ENCODE assay signal across 17 cellular contexts in the genomic region with DNA sequence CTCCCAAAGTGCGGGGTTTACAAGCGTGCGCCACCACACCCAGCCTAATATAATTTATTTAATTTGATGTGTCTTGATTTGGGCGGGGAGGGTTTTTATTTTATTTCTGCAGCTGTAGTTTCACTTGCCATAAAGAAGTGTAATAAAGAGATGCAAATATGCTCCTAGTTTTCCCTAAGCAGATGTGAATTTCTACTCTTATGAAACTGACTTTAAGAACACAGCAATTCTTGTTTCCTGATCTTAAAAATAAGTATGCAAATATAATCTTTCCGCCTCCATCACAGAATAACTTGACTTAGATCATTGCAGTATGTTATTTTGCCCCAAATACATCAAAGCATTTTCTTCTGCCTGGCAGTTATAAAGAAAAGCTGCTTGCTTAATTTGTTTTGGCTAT. TPM values are rescaled to one million over a fixed set of nuclear protein-coding genes. Genes with fewer than 3 reads are reported as not detected.
DNase-seq lines count a peak whose midpoint lies in the region; ATAC-seq, FAIRE-seq and TF ChIP-seq lines count a peak whose summit lies in the region.
"Had no signal": no experiment of that assay in that cellular context is flagged by ENCODE, and none has a peak within 500 bp of the region (broad histone marks: within the 10 kb centered on the region; RNA-seq: fewer than 3 reads in every experiment).

No MANE protein-coding gene starts in this region.

- peak; percentile 26 for FAIRE-seq in GM12891 (lab: Jason Lieb, UNC)
- FAIRE-seq: H54 had no signal

- peaks cover 50 to 84% (median 77%) of the 10 kb centered on the region in 11 experiments; a peak in 21 of 22 replicates for H4K20me1 ChIP-seq in BLaER1 treated with 17β-estradiol and CSF1 and Interleukin-3, amounts not matched to agents 10 nM and 100 nM

- peak overlapping the region in 8 of 11 experiments; percentile 6 to 65 (median 38); a peak in 12 of 22 replicates for H3K9ac ChIP-seq in BLaER1 treated with 17β-estradiol and CSF1 and Interleukin-3, amounts not matched to agents 10 nM and 100 nM

- WGBS in aorta, 2 donors = 91 to 94% methylated on average over 5 of the region's 5 CpGs

- peaks cover 34 to 84% (median 47%) of the 10 kb centered on the region in 10 experiments for H3K4me1 ChIP-seq in BLaER1 treated with 17β-estradiol and CSF1 and Interleukin-3, amounts not matched to agents 10 nM and 100 nM
- peaks cover 8 to 10% of the 10 kb centered on the region in 2 donors for H3K4me1 ChIP-seq in aorta (ENCODE audit: control insufficient read depth in 1 of 2, insufficient read depth in 2 of 2, low read length in 2 of 2)

- H3K9me3 ChIP-seq in BLaER1 treated with 17β-estradiol and CSF1 and Interleukin-3, amounts not matched to agents 10 nM and 100 nM (replicated peaks in 1 of 11) = peaks cover 0 to 9% (median 0%) of the 10 kb centered on the region in 11 experiments; a peak in 7 of 22 replicates
- no peaks in the 10 kb centered on the region for H3K9me3 ChIP-seq in aorta (ENCODE audit: control insufficient read depth, low read length)

- ATAC-seq in aorta (ENCODE audit: low FRiP score) (no peak), GM21619 (IDR thresholded peaks at IDR 0.05; ENCODE audit: unreplicated experiment) (no peak)

- H3K36me3 ChIP-seq in BLaER1 treated with 17β-estradiol and CSF1 and Interleukin-3, amounts not matched to agents 10 nM and 100 nM = peaks cover 40 to 78% (median 64%) of the 10 kb centered on the region in 11 experiments; a peak in 21 of 22 replicates
- H3K36me3 ChIP-seq in aorta (ENCODE audit: control insufficient read depth in 1 of 2, insufficient read depth in 2 of 2, low read length in 1 of 2) = no peaks in the 10 kb centered on the region

- no peak for TF ChIP-seq POLR2A in GM12891 (IDR thresholded peaks at IDR 0.05; ENCODE audit: low read depth, low read length)

- intact Hi-C loops in aorta (cut with DNase I) = no loop called here

- H3K4me3 ChIP-seq in BLaER1 treated with 17β-estradiol and CSF1 and Interleukin-3, amounts not matched to agents 10 nM and 100 nM = no peak overlapping the region; a peak in 1 of 20 replicates
- H3K4me3 ChIP-seq in aorta (ENCODE audit: low read length in 2 of 2) = no peak overlapping the region

- H3K27ac ChIP-seq in BLaER1 treated with 17β-estradiol and CSF1 and Interleukin-3, amounts not matched to agents 10 nM and 100 nM = peak overlapping the region in 7 of 11 experiments; percentile 18 to 61 (median 47); a peak in 10 of 22 replicates
- no peak overlapping the region for H3K27ac ChIP-seq in aorta (ENCODE audit: low read depth in 1 of 2, low read length in 2 of 2)
- H3K27ac ChIP-seq: HL-60 had no signal

- H3K27me3 ChIP-seq in BLaER1 treated with 17β-estradiol and CSF1 and Interleukin-3, amounts not matched to agents 10 nM and 100 nM = no peaks in the 10 kb centered on the region
- no peaks in the 10 kb centered on the region for H3K27me3 ChIP-seq in aorta (ENCODE audit: control insufficient read depth in 1 of 2, insufficient read depth in 2 of 2, low read length in 1 of 2)

- DNase-seq in GM12891 (ENCODE audit: insufficient read length, low spot score) (no peak), NAMALWA (ENCODE audit: low spot score) (peak; percentile 52), germinal center (ENCODE audit: low spot score) (peak; percentile 54), DMS53 treated with DMSO at 0.1 percent for 48 hours (lab: John Stamatoyannopoulos, UW; ENCODE audit: unreplicated experiment) (no peak), aorta (no peak), NCI-H748 treated with DMSO at 0.1 percent for 48 hours (lab: John Stamatoyannopoulos, UW) (no peak)
- DNase-seq: CD4-positive, alpha-beta memory T cell; DMS79 treated with DMSO at 0.1 percent for 48 hours; KBM-7; NCI-H1105; NCI-H1694 treated with DMSO at 0.1 percent for 48 hours; NCI-H774; SIG-M5 had no signal

- peak overlapping the region; percentile 24 to 95 (median 90) for H3K4me2 ChIP-seq in BLaER1 treated with 17β-estradiol and CSF1 and Interleukin-3, amounts not matched to agents 10 nM and 100 nM

TF ChIP-seq in GM12891, 5 proteins besides CTCF, POLR2A, EP300 and RAD21:
- TF ChIP-seq SPI1 (IDR thresholded peaks at IDR 0.05; ENCODE audit: low read depth, low read length) (no peak), PAX5 (IDR thresholded peaks at IDR 0.05; ENCODE audit: insufficient read depth, low read length, severe bottlenecking) (no peak), TAF1 (IDR thresholded peaks at IDR 0.05; ENCODE audit: low read depth, low read length) (no peak), POLR2AphosphoS5 (IDR thresholded peaks at IDR 0.05; ENCODE audit: low read depth, low read length) (no peak), POU2F2 (IDR thresholded peaks at IDR 0.05; ENCODE audit: low read depth, low read length) (no peak)

RNA-seq across cellular contexts. Expression of a gene that starts 4.4 kb away (rescaled TPM):
- polyA plus RNA-seq in GM12891 (2012; ENCODE audit: low read depth, missing spikeins) = 71.4 TPM
- 100 to 1,000 TPM; 126 to 134 TPM for total RNA-seq in aorta
- 100 to 1,000 TPM in 1 of 2 donors, 10 to 100 TPM in 1; 78.1 to 120 TPM for polyA plus RNA-seq in aorta

RNA-seq across cellular contexts. Expression of a gene that starts 4.6 kb away (rescaled TPM):
- 3.3 TPM for polyA plus RNA-seq in GM12891 (2012; ENCODE audit: low read depth, missing spikeins)
- total RNA-seq in aorta = 10 to 100 TPM; 14.9 to 23.4 TPM
- polyA plus RNA-seq in aorta = 1 to 10 TPM; 2.0 to 2.5 TPM

RNA-seq across cellular contexts. Expression of a gene that starts 35.3 kb away (rescaled TPM):
- polyA plus RNA-seq in GM12891 (2012; ENCODE audit: low read depth, missing spikeins) = 6.0 TPM
- 10 to 100 TPM; 10.1 to 13.7 TPM for total RNA-seq in aorta
- 1 to 10 TPM; 1.4 to 3.6 TPM for polyA plus RNA-seq in aorta

Comparison
In these comparisons a context has a peak if more than half of its experiments do, and no peak if none do; other contexts are left out.
1. H3K27ac ChIP-seq: peak in BLaER1 treated with 17β-estradiol and CSF1 and Interleukin-3, amounts not matched to agents 10 nM and 100 nM (7 of 11); none in aorta (0 of 2).
2. DNase-seq: peak in NAMALWA (single experiment) and germinal center (single experiment); none in GM12891 (single experiment), DMS53 treated with DMSO at 0.1 percent for 48 hours (single experiment), aorta (0 of 2) and NCI-H748 treated with DMSO at 0.1 percent for 48 hours (single experiment).